Comparison of ENCODE assay signal across 27 cellular contexts in genomic region chr12:120377611-120378010, GRCh38. TPM values are rescaled to one million over a fixed set of nuclear protein-coding genes. Genes with fewer than 3 reads are reported as not detected.
"Had no signal": no experiment of that assay in that cellular context is flagged by ENCODE, and none has a peak within 500 bp of the region (broad histone marks: within the 10 kb centered on the region; RNA-seq: fewer than 3 reads in every experiment).

No MANE protein-coding gene starts in this region.

- H3K4me3 ChIP-seq: SK-N-MC had no signal

- H3K27ac ChIP-seq: brain microvascular endothelial cell, SK-N-MC had no signal

- DNase-seq: activated CD4-positive, alpha-beta memory T cell treated with anti-CD3 and anti-CD28 coated beads, Interleukin-2, amount 10 ng/mL, durations not matched to agents 7 days and 5 days; activated CD4-positive, alpha-beta T cell treated with anti-CD3 and anti-CD28 coated beads for 36 hours; activated CD4-positive, alpha-beta T cell treated with anti-CD3 and anti-CD28 coated beads, Interleukin-2, amount 50 U/mL, for 1 hour; activated CD4-positive, CD25-positive, alpha-beta regulatory T cell; activated gamma-delta T cell treated with Interleukin-2 at 50 U/mL for 16 hours; activated naive CD4-positive, alpha-beta T cell treated with anti-CD3 and anti-CD28 coated beads, Interleukin-2, amount 10 ng/mL, durations not matched to agents 7 days and 5 days; activated naive CD8-positive, alpha-beta T cell treated with anti-CD3 and anti-CD28 coated beads for 36 hours; activated T-cell treated with anti-CD3 and anti-CD28 coated beads, Interleukin-2, amount 50 U/mL, for 72 hours; brain microvascular endothelial cell; cerebellar nuclear complex; Karpas-422; MM.1S; NCI-H1105; NCI-H1436; NCI-H1694 treated with DMSO at 0.1 percent for 48 hours; NCI-H2029 treated with DMSO at 0.1 percent for 48 hours; NCI-H345; NCI-H510A; T-cell; T-helper 2 cell; T1000 had no signal

- ATAC-seq: activated CD4-positive, alpha-beta T cell treated with anti-CD3 and anti-CD28 coated beads for 36 hours; activated T-cell treated with anti-CD3 and anti-CD28 coated beads, Interleukin-2, amount 50 U/mL, for 72 hours; Right ventricle myocardium inferior; T-cell had no signal

- FAIRE-seq: TTC549 had no signal

- H3K36me3 ChIP-seq: brain microvascular endothelial cell had no signal

RNA-seq across cellular contexts. Expression of gene MSI1, which starts 8.6 kb away (rescaled TPM):
- total RNA-seq: activated CD4-positive, alpha-beta memory T cell treated with anti-CD3 and anti-CD28 coated beads, Interleukin-2, amount 10 ng/mL, durations not matched to agents 7 days and 5 days had no signal

RNA-seq across cellular contexts. Expression of gene PLA2G1B, which starts 50.0 kb away (rescaled TPM):
- total RNA-seq: activated CD4-positive, alpha-beta memory T cell treated with anti-CD3 and anti-CD28 coated beads, Interleukin-2, amount 10 ng/mL, durations not matched to agents 7 days and 5 days; activated CD8-positive, alpha-beta memory T cell treated with anti-CD3 and anti-CD28 coated beads for 36 hours; activated naive CD8-positive, alpha-beta T cell treated with anti-CD3 and anti-CD28 coated beads for 36 hours; activated T-cell treated with anti-CD3 and anti-CD28 coated beads, Interleukin-2, amount 50 U/mL, for 72 hours; activated T-helper 2 cell treated with anti-CD3 and anti-CD28 coated beads, Interferon-gamma antibody, Interleukin-2, Interleukin-4, amounts not matched to agents 10 μg/mL and 5 μg/mL and 100 μg/mL, durations not matched to agents 14 hours and 24 hours and 36 hours; cardiac septum; Right ventricle myocardium inferior had no signal
